ENCODE assay signal across 21 cellular contexts in genomic region chr12:96308881-96309280, GRCh38.
DNase-seq lines count a peak whose midpoint lies in the region; ATAC-seq and TF ChIP-seq lines count a peak whose summit lies in the region.
"Had no signal": no experiment of that assay in that cellular context is flagged by ENCODE, and none has a peak within 500 bp of the region (broad histone marks: within the 10 kb centered on the region; RNA-seq: fewer than 3 reads in every experiment).

No MANE protein-coding gene starts in this region.

- H3K27me3 ChIP-seq in IMR-90 (ENCODE audit: control insufficient read depth, insufficient read depth, low read length) (no peaks in the 10 kb centered on the region), mesenchymal stem cell (ENCODE audit: control insufficient read depth in 1 of 2, insufficient read depth in 1 of 2, low read length in 2 of 2) (no peaks in the 10 kb centered on the region)
- H3K27me3 ChIP-seq: brain microvascular endothelial cell, right lobe of liver had no signal

- TF ChIP-seq CTCF in AG10803 (conservative IDR thresholded peaks at IDR 0.05; ENCODE audit: low read length) (no peak), IMR-90 (conservative IDR thresholded peaks at IDR 0.05; ENCODE audit: low read depth, low read length) (no peak), endothelial cell (IDR thresholded peaks at IDR 0.05; ENCODE audit: unreplicated experiment) (no peak)

- H3K4ac ChIP-seq in IMR-90 (ENCODE audit: low read depth, low read length) (no peak overlapping the region), mesenchymal stem cell (ENCODE audit: low read depth in 1 of 2, low read length in 2 of 2) (no peak overlapping the region)

- H3K14ac ChIP-seq in IMR-90 (replicated peaks; ENCODE audit: low read depth, low read length) (no peak overlapping the region), mesenchymal stem cell (ENCODE audit: low read length in 2 of 2) (no peak overlapping the region)

- H3K23ac ChIP-seq in IMR-90 (ENCODE audit: low read depth, low read length): no peak overlapping the region
- H3K23ac ChIP-seq in mesenchymal stem cell (ENCODE audit: low read length in 2 of 2): no peak overlapping the region

- H4K91ac ChIP-seq in IMR-90 (ENCODE audit: insufficient read depth, low read depth, low read length) (no peak overlapping the region), mesenchymal stem cell (ENCODE audit: low read length) (no peak overlapping the region)

- H3K27ac Mint-ChIP-seq in endothelial cell (ENCODE audit: unreplicated experiment): peak overlapping the region; percentile 64
- H3K27ac Mint-ChIP-seq: activated naive CD4-positive, alpha-beta T cell treated with anti-CD3 and anti-CD28 coated beads for 36 hours; stimulated activated effector memory CD8-positive, alpha-beta T cell treated with anti-CD3 and anti-CD28 coated beads, Interleukin-12 subunit alpha, Interleukin-12 subunit beta, amount 100 ng/mL, for 72 hours had no signal

- H3K79me1 ChIP-seq in IMR-90 (ENCODE audit: low read depth in 1 of 2, low read length in 2 of 2): peaks cover 15 to 42% of the 10 kb centered on the region in 2 experiments
- H3K79me1 ChIP-seq in mesenchymal stem cell (replicated peaks; ENCODE audit: low read length, poor library complexity, severe bottlenecking): peaks cover 7% of the 10 kb centered on the region

- peak overlapping the region; percentile 63 for H3K4me3 Mint-ChIP-seq in endothelial cell (ENCODE audit: unreplicated experiment)
- H3K4me3 Mint-ChIP-seq: activated naive CD4-positive, alpha-beta T cell treated with anti-CD3 and anti-CD28 coated beads for 36 hours; stimulated activated effector memory CD8-positive, alpha-beta T cell treated with anti-CD3 and anti-CD28 coated beads, Interleukin-12 subunit alpha, Interleukin-12 subunit beta, amount 100 ng/mL, for 72 hours had no signal

- H3K9me1 ChIP-seq in IMR-90 (ENCODE audit: insufficient read depth, low read length): peaks cover 4% of the 10 kb centered on the region; the same call in 1 of the 2 replicates

- H4K20me1 ChIP-seq in IMR-90 (ENCODE audit: insufficient read depth, low read length): peaks cover 3% of the 10 kb centered on the region

- H4K8ac ChIP-seq in IMR-90 (ENCODE audit: low read depth in 2 of 2, low read length in 2 of 2): no peak overlapping the region
- no peak overlapping the region for H4K8ac ChIP-seq in mesenchymal stem cell (ENCODE audit: low read length)

- no peak overlapping the region for H3K4me2 ChIP-seq in IMR-90 (ENCODE audit: low read depth, low read length)
- no peak overlapping the region for H3K4me2 ChIP-seq in mesenchymal stem cell (ENCODE audit: low read length, poor library complexity, severe bottlenecking)

- no peak overlapping the region for H2BK12ac ChIP-seq in mesenchymal stem cell (ENCODE audit: low read length in 2 of 2)

- dilution Hi-C loops in IMR-90 (cut with HindIII; ENCODE audit: low sequenced_read_pairs, unreplicated experiment): no loop called here

- ATAC-seq in IMR-90 (ENCODE audit: low read depth): peak; percentile 59
- no peak for ATAC-seq in GM19324 (IDR thresholded peaks at IDR 0.05; ENCODE audit: low FRiP score, unreplicated experiment)
- ATAC-seq: left ventricle myocardium superior; right lobe of liver; stimulated activated effector memory CD8-positive, alpha-beta T cell treated with anti-CD3 and anti-CD28 coated beads, Interleukin-12 subunit alpha, Interleukin-12 subunit beta, amount 100 ng/mL, for 72 hours had no signal

- H2BK120ac ChIP-seq in IMR-90 (ENCODE audit: low read depth, low read length) (no peak overlapping the region), mesenchymal stem cell (ENCODE audit: low read depth, low read length) (no peak overlapping the region)

- DNase-seq in AG10803 (ENCODE audit: low read depth) (peak; percentile 64), IMR-90 (peak; percentile 45), endothelial cell (ENCODE audit: low spot score) (no peak), mesenchymal stem cell (peak; percentile 5), SW 1271 (lab: John Stamatoyannopoulos, UW) (no peak), NCI-H446 (lab: John Stamatoyannopoulos, UW) (no peak)
- DNase-seq: activated CD4-positive, alpha-beta T cell treated with anti-CD3 and anti-CD28 coated beads, Interleukin-2, amount 50 U/mL, for 48 hours; activated naive CD4-positive, alpha-beta T cell treated with anti-CD3 and anti-CD28 coated beads for 36 hours; brain microvascular endothelial cell; dermis blood vessel endothelial cell; EL; GOT3; Kasumi-1; left ventricle myocardium superior; NCI-H1105; NCI-H2081; NCI-H510A; occipital lobe; right lobe of liver had no signal

- H3K4me1 Mint-ChIP-seq in endothelial cell (ENCODE audit: unreplicated experiment): no peaks in the 10 kb centered on the region

- in situ Hi-C loops in IMR-90 (cut with MboI; ENCODE audit: low sequenced_read_pairs): no loop called here

- H2BK20ac ChIP-seq in IMR-90 (ENCODE audit: low read depth, low read length): no peak overlapping the region

- H2BK15ac ChIP-seq in IMR-90 (ENCODE audit: low read depth, low read length) (no peak overlapping the region), mesenchymal stem cell (ENCODE audit: low read depth, poor library complexity, severe bottlenecking) (no peak overlapping the region)

- no peak overlapping the region for H2AK9ac ChIP-seq in IMR-90 (replicated peaks; ENCODE audit: low read depth, low read length, poor library complexity)

- no CpG with 5 or more reads among the region's 1 CpG for WGBS in IMR-90 (ENCODE audit: extremely low coverage in 2 of 2, insufficient read length in 1 of 2), 2 experiments
- WGBS in mesenchymal stem cell: 80% methylated on average over 1 of the region's 1 CpG

- BruUV-seq in IMR-90 (replicated peaks; lab: Mats Ljungman, UMichigan): no TSS peak

- H3K27ac ChIP-seq in IMR-90 (ENCODE audit: insufficient read depth, low read length) (no peak overlapping the region), mesenchymal stem cell (ENCODE audit: low read length, poor library complexity, severe bottlenecking) (no peak overlapping the region)
- H3K27ac ChIP-seq: brain microvascular endothelial cell, right lobe of liver had no signal

- POLR2A ChIA-PET in IMR-90 (lab: Charles Lee; ENCODE audit: unreplicated experiment): no interaction called here

- CTCF ChIA-PET in IMR-90 (lab: Yijun Ruan, JAX): interaction anchor here (1.0 kb wide), 1 partner anchor 94 kb away, joined by 4 read pairs; no protein-coding TSS in a partner anchor

- no peak overlapping the region for H3K56ac ChIP-seq in IMR-90 (ENCODE audit: extremely low read depth, insufficient read depth, low read length)

- no peaks in the 10 kb centered on the region; the same call in 1 of the 2 replicates for H3K4me1 ChIP-seq in IMR-90 (ENCODE audit: control insufficient read depth, insufficient read depth, low read length)
- no peaks in the 10 kb centered on the region for H3K4me1 ChIP-seq in mesenchymal stem cell (ENCODE audit: control insufficient read depth, insufficient read depth, low read depth, low read length)
- H3K4me1 ChIP-seq: right lobe of liver had no signal

- H2BK5ac ChIP-seq in IMR-90 (ENCODE audit: low read depth, low read length, poor library complexity, severe bottlenecking): peak overlapping the region; percentile 3
- no peak overlapping the region for H2BK5ac ChIP-seq in mesenchymal stem cell (ENCODE audit: low read depth, low read length, poor library complexity, severe bottlenecking)

- H2AK5ac ChIP-seq in IMR-90 (ENCODE audit: low read depth, low read length) (no peak overlapping the region), mesenchymal stem cell (ENCODE audit: low read length, severe bottlenecking) (no peak overlapping the region)

- no peaks in the 10 kb centered on the region for H3K9me3 Mint-ChIP-seq in endothelial cell (ENCODE audit: unreplicated experiment)
- H3K9me3 Mint-ChIP-seq: activated naive CD4-positive, alpha-beta T cell treated with anti-CD3 and anti-CD28 coated beads for 36 hours; stimulated activated effector memory CD8-positive, alpha-beta T cell treated with anti-CD3 and anti-CD28 coated beads, Interleukin-12 subunit alpha, Interleukin-12 subunit beta, amount 100 ng/mL, for 72 hours had no signal

- H3K36me3 ChIP-seq in IMR-90 (ENCODE audit: control insufficient read depth, insufficient read depth, low read length): peaks cover 10% of the 10 kb centered on the region
- peaks cover 9 to 67% of the 10 kb centered on the region in 2 experiments for H3K36me3 ChIP-seq in mesenchymal stem cell (ENCODE audit: control insufficient read depth in 1 of 2, insufficient read depth in 2 of 2, low read depth in 1 of 2, low read length in 2 of 2)

- H3K18ac ChIP-seq in IMR-90 (ENCODE audit: low read depth, low read length): no peak overlapping the region
- H3K18ac ChIP-seq in mesenchymal stem cell (ENCODE audit: low read depth in 1 of 2, low read length in 2 of 2): no peak overlapping the region

- TF ChIP-seq POLR2A in IMR-90 (IDR thresholded peaks at IDR 0.05; ENCODE audit: low read depth, low read length): no peak

- H3K4me3 ChIP-seq in AG10803 (ENCODE audit: low read length) (no peak overlapping the region), IMR-90 (ENCODE audit: insufficient read depth, low read depth, low read length) (no peak overlapping the region), mesenchymal stem cell (ENCODE audit: insufficient read depth in 1 of 2, low read depth in 1 of 2, low read length in 2 of 2) (no peak overlapping the region)
- H3K4me3 ChIP-seq: right lobe of liver had no signal

- no peak for TF ChIP-seq RAD21 in IMR-90 (IDR thresholded peaks at IDR 0.05; ENCODE audit: low read length)

- H3K36me3 Mint-ChIP-seq in endothelial cell (ENCODE audit: low read depth, unreplicated experiment): peaks cover 7% of the 10 kb centered on the region

- H4K5ac ChIP-seq in IMR-90 (ENCODE audit: low read depth, low read length): no peak overlapping the region

- H3K9me3 ChIP-seq in IMR-90 (ENCODE audit: control insufficient read depth, insufficient read depth, low read length): no peaks in the 10 kb centered on the region
- no peaks in the 10 kb centered on the region for H3K9me3 ChIP-seq in mesenchymal stem cell (ENCODE audit: control insufficient read depth, low read length)
- H3K9me3 ChIP-seq: right lobe of liver had no signal

- no peak overlapping the region for H3K9ac ChIP-seq in IMR-90 (ENCODE audit: low read depth, low read length)
- no peak overlapping the region for H3K9ac ChIP-seq in mesenchymal stem cell (ENCODE audit: low read length)

- H2AFZ ChIP-seq in IMR-90 (replicated peaks; ENCODE audit: low read length, poor library complexity) (no peak overlapping the region), mesenchymal stem cell (ENCODE audit: low read depth, low read length) (no peak overlapping the region)

- H3K27me3 Mint-ChIP-seq in endothelial cell (ENCODE audit: unreplicated experiment): peaks cover 5% of the 10 kb centered on the region

- intact Hi-C loops in IMR-90 (cut with micrococcal nuclease): loop anchor here (5.0 kb wide), 1 partner anchor 88 kb away; no protein-coding TSS in a partner anchor

TF ChIP-seq in IMR-90, 13 proteins besides CTCF, POLR2A, EP300 and RAD21:
- TF ChIP-seq CEBPB (IDR thresholded peaks at IDR 0.05; ENCODE audit: low read depth, low read length): peak; percentile 55; the same call in 1 of the 2 replicates
- TF ChIP-seq CHD1 (IDR thresholded peaks at IDR 0.05; ENCODE audit: low read depth, low read length): no peak

Comparison
In these comparisons a context has a peak if more than half of its experiments do, and no peak if none do; other contexts are left out.
1. DNase-seq: peak in AG10803 (single experiment), IMR-90 (single experiment) and mesenchymal stem cell (single experiment); none in endothelial cell (single experiment), SW 1271 (0 of 2) and NCI-H446 (0 of 2).